In genomic region chr2:62504657-62505056, GRCh38 we compare ENCODE assay signal across 1 cellular context.
TF ChIP-seq lines count a peak whose summit lies in the region.

No MANE protein-coding gene starts in this region.

TF ChIP-seq in endothelial cell of umbilical vein, 7 proteins besides CTCF, POLR2A, EP300 and RAD21 (continued from another document):
- TF ChIP-seq, protein P1, sequence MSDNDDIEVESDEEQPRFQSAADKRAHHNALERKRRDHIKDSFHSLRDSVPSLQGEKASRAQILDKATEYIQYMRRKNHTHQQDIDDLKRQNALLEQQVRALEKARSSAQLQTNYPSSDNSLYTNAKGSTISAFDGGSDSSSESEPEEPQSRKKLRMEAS (IDR thresholded peaks at IDR 0.05; ENCODE audit: insufficient read depth, insufficient read length): no peak
- TF ChIP-seq GATA2 (IDR thresholded peaks at IDR 0.05; ENCODE audit: insufficient read depth, insufficient read length, low read depth, low read length) (no peak), JUN (IDR thresholded peaks at IDR 0.05; ENCODE audit: borderline replicate concordance, insufficient read depth, insufficient read length, low read depth) (no peak), FOS (IDR thresholded peaks at IDR 0.05; ENCODE audit: borderline replicate concordance, insufficient read depth, low read length) (no peak)
